ENCODE assay signal across 9 cellular contexts in the genomic region with DNA sequence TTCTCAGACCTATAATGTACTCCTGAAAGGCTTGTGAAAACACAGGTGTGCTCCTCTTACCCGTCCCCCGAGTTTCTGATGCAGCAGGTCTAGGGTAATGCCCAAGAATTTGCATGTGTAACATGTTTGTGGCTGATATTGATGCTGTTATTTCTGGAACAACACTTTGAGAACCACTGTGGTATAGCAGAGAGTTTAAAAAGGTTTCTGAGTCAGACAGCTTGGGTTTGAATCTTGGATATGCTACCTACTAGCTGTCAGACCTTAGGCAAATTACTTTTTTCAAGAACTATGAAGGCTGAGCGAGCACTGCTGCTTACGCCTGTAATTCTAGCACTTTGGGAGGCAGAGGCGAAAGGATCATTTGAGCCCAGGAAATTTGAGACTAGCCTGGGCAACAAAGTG. TPM values are rescaled to one million over a fixed set of nuclear protein-coding genes. Genes with fewer than 3 reads are reported as not detected.
A peak's percentile ranks its signal among the peaks of the same experiment; 100 is the strongest.
DNase-seq lines count a peak whose midpoint lies in the region; ATAC-seq, FAIRE-seq and TF ChIP-seq lines count a peak whose summit lies in the region.
"Had no signal": no experiment of that assay in that cellular context is flagged by ENCODE, and none has a peak within 500 bp of the region (broad histone marks: within the 10 kb centered on the region; RNA-seq: fewer than 3 reads in every experiment).

No MANE protein-coding gene starts in this region.

- peaks cover 0 to 2% of the 10 kb centered on the region in 2 donors for H3K4me1 ChIP-seq in esophagus (ENCODE audit: control insufficient read depth in 2 of 2, insufficient read depth in 2 of 2, low read length in 1 of 2)
- peaks cover 32% of the 10 kb centered on the region for H3K4me1 ChIP-seq in Caco-2
- H3K4me1 ChIP-seq in small intestine (ENCODE audit: control insufficient read depth in 2 of 2, insufficient read depth in 1 of 2, low read depth in 1 of 2, low read length in 1 of 2): peaks cover 10 to 24% of the 10 kb centered on the region in 2 donors

- TF ChIP-seq CTCF in Caco-2 (IDR thresholded peaks at IDR 0.05; ENCODE audit: insufficient read depth in 1 of 2, low read depth in 1 of 2, low read length in 1 of 2, severe bottlenecking in 1 of 2, unreplicated experiment in 1 of 2): no peak

- no peaks in the 10 kb centered on the region for H3K36me3 ChIP-seq in esophagus (ENCODE audit: control insufficient read depth in 2 of 2, insufficient read depth in 2 of 2, low read length in 1 of 2)
- H3K36me3 ChIP-seq in Caco-2 (ENCODE audit: control insufficient read depth, insufficient read depth, low read length): no peaks in the 10 kb centered on the region
- no peaks in the 10 kb centered on the region for H3K36me3 ChIP-seq in small intestine (ENCODE audit: control insufficient read depth in 2 of 2, insufficient read depth in 2 of 2, low read length in 2 of 2)

- H3K9me3 ChIP-seq in esophagus (ENCODE audit: control insufficient read depth in 2 of 2, insufficient read depth in 1 of 2, low read depth in 1 of 2, low read length in 1 of 2): no peaks in the 10 kb centered on the region
- H3K9me3 ChIP-seq in Caco-2: no peaks in the 10 kb centered on the region
- no peaks in the 10 kb centered on the region for H3K9me3 ChIP-seq in small intestine (ENCODE audit: control insufficient read depth, low read depth)

- H3K27ac Mint-ChIP-seq in IgD-negative memory B cell (peak overlapping the region; percentile 69 to 96 (median 93)), Caco-2 (ENCODE audit: unreplicated experiment) (no peak overlapping the region)

- H3K27me3 Mint-ChIP-seq in IgD-negative memory B cell (peaks cover 2% of the 10 kb centered on the region), Caco-2 (ENCODE audit: insufficient read depth, unreplicated experiment) (no peaks in the 10 kb centered on the region)

- CTCF ChIA-PET in Caco-2 (lab: Charles Lee): no interaction called here

- no peak overlapping the region for H3K4me3 ChIP-seq in esophagus (ENCODE audit: low read depth in 1 of 2, low read length in 2 of 2)
- H3K4me3 ChIP-seq in Caco-2 (ENCODE audit: low read depth, low read length): no peak overlapping the region
- no peak overlapping the region for H3K4me3 ChIP-seq in small intestine (ENCODE audit: low read depth in 1 of 2, low read length in 2 of 2)

- H3K27me3 ChIP-seq in esophagus (ENCODE audit: control insufficient read depth in 1 of 2, insufficient read depth in 2 of 2, low read length in 2 of 2) (no peaks in the 10 kb centered on the region), Caco-2 (replicated peaks; ENCODE audit: control insufficient read depth, insufficient read depth, low read length) (no peaks in the 10 kb centered on the region), small intestine (ENCODE audit: control insufficient read depth in 2 of 2, insufficient read depth in 2 of 2, low read length in 2 of 2) (no peaks in the 10 kb centered on the region)

- intact Hi-C loops in Caco-2 (cut with micrococcal nuclease; ENCODE audit: unreplicated experiment): no loop called here

- H3K27ac ChIP-seq in esophagus (ENCODE audit: low read depth in 2 of 2, low read length in 1 of 2) (peak overlapping the region; percentile 5 to 68), small intestine (ENCODE audit: low read depth in 1 of 2, low read length in 1 of 2) (peak overlapping the region in 1 of 2 donors; percentile 78)

- H3K9me3 Mint-ChIP-seq in IgD-negative memory B cell: no peaks in the 10 kb centered on the region
- H3K9me3 Mint-ChIP-seq in Caco-2 (ENCODE audit: unreplicated experiment): no peaks in the 10 kb centered on the region

- ATAC-seq in GM18499 (IDR thresholded peaks at IDR 0.05; ENCODE audit: insufficient read depth, unreplicated experiment) (peak; percentile 63), GM21576 (IDR thresholded peaks at IDR 0.05; ENCODE audit: unreplicated experiment) (peak; percentile 58)

- no peak for FAIRE-seq in small intestine (lab: Jason Lieb, UNC)

- 61 to 65% methylated on average over 5 of the region's 5 CpGs for WGBS in esophagus, 2 donors
- 61 to 73% (median 69%) methylated on average over 5 of the region's 5 CpGs for WGBS in small intestine, 3 donors

- no TSS peak for BruUV-seq in Caco-2 (replicated peaks; lab: Mats Ljungman, UMichigan)

- POLR2A ChIA-PET in Caco-2 (lab: Charles Lee): no interaction called here

- DNase-seq in Caco-2: no peak
- no peak for DNase-seq in activated effector memory CD4-positive, alpha-beta T cell treated with Interleukin-2 at 50 U/mL for 16 hours
- no peak for DNase-seq in nucleus accumbens (lab: John Stamatoyannopoulos, UW)
- no peak for DNase-seq in small intestine

- H3K4me1 Mint-ChIP-seq in IgD-negative memory B cell (peaks cover 36 to 46% (median 43%) of the 10 kb centered on the region in 3 donors), Caco-2 (ENCODE audit: low read depth, unreplicated experiment) (peaks cover 7% of the 10 kb centered on the region)

- H3K36me3 Mint-ChIP-seq in IgD-negative memory B cell: no peaks in the 10 kb centered on the region
- H3K36me3 Mint-ChIP-seq in Caco-2 (ENCODE audit: insufficient read depth, unreplicated experiment): no peaks in the 10 kb centered on the region

- H3K4me3 Mint-ChIP-seq in IgD-negative memory B cell (peak overlapping the region; percentile 44 to 94 (median 78)), Caco-2 (ENCODE audit: unreplicated experiment) (no peak overlapping the region)

RNA-seq across cellular contexts. Expression of a gene that starts 4.9 kb away (rescaled TPM):
- polyA plus RNA-seq in IgD-negative memory B cell (18.8 TPM), esophagus (10 to 100 TPM in 1 of 2 donors, 1 to 10 TPM in 1; 7.5 to 10.4 TPM), small intestine (10 to 100 TPM in 1 of 3 donors, 1 to 10 TPM in 2; 5.4 to 11.4 (median 9.4) TPM)
- total RNA-seq in Caco-2 (2022): 45.2 and 48.3 TPM in 2 replicates

RNA-seq across cellular contexts. Expression of a gene that starts 47.5 kb away (rescaled TPM):
- not detected for polyA plus RNA-seq in IgD-negative memory B cell
- 1 to 10 TPM; 1.0 to 2.0 TPM for polyA plus RNA-seq in esophagus
- 2.2 and 2.4 TPM in 2 replicates for total RNA-seq in Caco-2 (2022)
- under 1 TPM in 2 of 3 donors, not detected in 1; 0.46 to 0.54 TPM for polyA plus RNA-seq in small intestine
- total RNA-seq: LHCN-M2 had no signal
